ENCODE assay signal across 8 cellular contexts in genomic region chr13:20492641-20493040, GRCh38. TPM values are rescaled to one million over a fixed set of nuclear protein-coding genes. Genes with fewer than 3 reads are reported as not detected.
DNase-seq lines count a peak whose midpoint lies in the region; ATAC-seq and TF ChIP-seq lines count a peak whose summit lies in the region.

No MANE protein-coding gene starts in this region.

- no peaks in the 10 kb centered on the region for H3K27me3 ChIP-seq in stomach

- 54 to 71% (median 62%) methylated on average over 3 of the region's 3 CpGs for WGBS in stomach, 5 donors

- peaks cover 0 to 18% (median 13%) of the 10 kb centered on the region in 4 donors for H3K36me3 ChIP-seq in stomach

- peaks cover 0 to 13% (median 9%) of the 10 kb centered on the region in 4 donors for H3K4me1 ChIP-seq in stomach

- TF ChIP-seq POLR2A in stomach (IDR thresholded peaks at IDR 0.05): no peak

- no peaks in the 10 kb centered on the region for H3K9me3 ChIP-seq in stomach

- H3K4me3 ChIP-seq in fibroblast of villous mesenchyme (ENCODE audit: low read depth, low read length) (no peak overlapping the region), stomach (no peak overlapping the region)

- H3K27ac ChIP-seq in stomach: no peak overlapping the region

- intact Hi-C loops in stomach (cut with DNase I; ENCODE audit: low total_unique reads): loop anchor here (10.0 kb wide), 1 partner anchor 432 kb away; no protein-coding TSS in a partner anchor

- no peak for TF ChIP-seq EP300 in stomach (IDR thresholded peaks at IDR 0.05)

- peak; percentile 42 for ATAC-seq in HG02759 (IDR thresholded peaks at IDR 0.05; ENCODE audit: unreplicated experiment)
- ATAC-seq in GM19463 (IDR thresholded peaks at IDR 0.05; ENCODE audit: unreplicated experiment): no peak
- no peak for ATAC-seq in esophagus mucosa

- DNase-seq in COLO829 (ENCODE audit: low spot score) (peak; percentile 30), fibroblast of villous mesenchyme (ENCODE audit: low read depth) (peak; percentile 30), stomach (no peak)
- DNase-seq in activated CD4-positive, alpha-beta T cell treated with anti-CD3 and anti-CD28 coated beads, Interleukin-2, amount 50 U/mL, for 1 hour: peak; percentile 23
- DNase-seq in stimulated activated CD8-positive, alpha-beta memory T cell treated with anti-CD3 and anti-CD28 coated beads, Interleukin-2, amount 100 ng/mL, for 48 hours (ENCODE audit: low read depth in 2 of 2): peak; percentile 17 to 49

- TF ChIP-seq CTCF in fibroblast of villous mesenchyme (IDR thresholded peaks at IDR 0.05; ENCODE audit: insufficient read depth, low read depth, low read length): peak; percentile 63
- peak in 1 of 7 experiments; percentile 12 for TF ChIP-seq CTCF in stomach (IDR thresholded peaks at IDR 0.05)

RNA-seq across cellular contexts. Expression of gene CRYL1, which starts 33.0 kb away (rescaled TPM):
- total RNA-seq in fibroblast of villous mesenchyme: 4.7 and 7.4 TPM in 2 replicates
- 100 to 1,000 TPM in 1 of 5 donors, 10 to 100 TPM in 4; 11.6 to 112 (median 29.3) TPM for total RNA-seq in stomach
- 10 to 100 TPM; 22.7 to 68.9 (median 46.7) TPM for polyA plus RNA-seq in stomach
- total RNA-seq in esophagus mucosa: 30.1 TPM
